10 cellular contexts compared by ENCODE assay signal in genomic region chr9:128770286-128770685, GRCh38. TPM values are rescaled to one million over a fixed set of nuclear protein-coding genes. Genes with fewer than 3 reads are reported as not detected.
DNase-seq lines count a peak whose midpoint lies in the region; ATAC-seq, FAIRE-seq and TF ChIP-seq lines count a peak whose summit lies in the region.
"Had no signal": no experiment of that assay in that cellular context is flagged by ENCODE, and none has a peak within 500 bp of the region (broad histone marks: within the 10 kb centered on the region; RNA-seq: fewer than 3 reads in every experiment).

No MANE protein-coding gene starts in this region.

- no peak for TF ChIP-seq EP300 in A549 (IDR thresholded peaks at IDR 0.05)

- POLR2A ChIA-PET in A549 (lab: Yijun Ruan, JAX): interaction anchor here (0.6 kb wide), 1 partner anchor 1776 kb away, joined by 4 read pairs; no protein-coding TSS in a partner anchor

- H3K27ac Mint-ChIP-seq in HFFc6 (peak overlapping the region; percentile 92), brain (peak overlapping the region; percentile 94 to 98 (median 97))

- CTCF ChIA-PET in A549 (lab: Yijun Ruan, JAX): interaction anchor here (1.4 kb wide), 1 partner anchor 36 kb away, joined by 6 read pairs; no protein-coding TSS in a partner anchor

- H3K4me3 Mint-ChIP-seq in HFFc6 (peak overlapping the region; percentile 96), brain (peak overlapping the region; percentile 96 to 99 (median 97))

- ATAC-seq in A549 (no peak), HG03457 (IDR thresholded peaks at IDR 0.05; ENCODE audit: unreplicated experiment) (no peak)

- no peak for TF ChIP-seq POLR2A in A549 (IDR thresholded peaks at IDR 0.05; ENCODE audit: low read length)

- H3K27me3 Mint-ChIP-seq in HFFc6 (ENCODE audit: insufficient read depth): no peaks in the 10 kb centered on the region; the same call in none of the 2 replicates
- peaks cover 7% of the 10 kb centered on the region for H3K27me3 Mint-ChIP-seq in brain

- H3K36me3 Mint-ChIP-seq in HFFc6 (ENCODE audit: low read depth) (no peaks in the 10 kb centered on the region; the same call in 1 of the 2 replicates), brain (peaks cover 13% of the 10 kb centered on the region)

- no peak for DNase-seq in A549 (ENCODE audit: low read depth in 1 of 2, low spot score in 1 of 2)
- DNase-seq in HFFc6: no peak
- no peak for DNase-seq in NCI-H1048 (lab: John Stamatoyannopoulos, UW)
- no peak for DNase-seq in superior temporal gyrus (ENCODE audit: extremely low spot score)
- DNase-seq in DMS53 treated with DMSO at 0.1 percent for 48 hours (lab: John Stamatoyannopoulos, UW; ENCODE audit: unreplicated experiment): no peak
- DNase-seq: NCI-H2081 treated with DMSO at 0.1 percent for 48 hours had no signal

- WGBS in A549 (ENCODE audit: missing lambda C conversion rate): 93% methylated on average over 4 of the region's 4 CpGs

- H3K9ac ChIP-seq in mucosa of stomach (ENCODE audit: low read length): peak overlapping the region; percentile 98

- peaks cover 6% of the 10 kb centered on the region for H3K36me3 ChIP-seq in mucosa of stomach (ENCODE audit: control insufficient read depth, insufficient read depth, low read length)

- TF ChIP-seq CTCF in A549 (IDR thresholded peaks at IDR 0.05) (no peak), HFFc6 (IDR thresholded peaks at IDR 0.05) (no peak), brain (conservative IDR thresholded peaks at IDR 0.05) (no peak)

- peaks cover 12% of the 10 kb centered on the region; the same call in 2 of the 3 replicates for H3K4me1 ChIP-seq in A549
- peaks cover 14% of the 10 kb centered on the region for H3K4me1 ChIP-seq in mucosa of stomach (ENCODE audit: control insufficient read depth, insufficient read depth, low read length)

- H3K27me3 ChIP-seq in mucosa of stomach (ENCODE audit: control insufficient read depth, insufficient read depth, low read length): no peaks in the 10 kb centered on the region

- H3K27ac ChIP-seq in A549: no peak overlapping the region

- no peak for FAIRE-seq in A549 (lab: Jason Lieb, UNC)
- FAIRE-seq: TTC549 had no signal

- no peaks in the 10 kb centered on the region for H3K9me3 Mint-ChIP-seq in HFFc6
- H3K9me3 Mint-ChIP-seq in brain: peaks cover 0 to 6% (median 4%) of the 10 kb centered on the region in 5 experiments

- no peak for TF ChIP-seq RAD21 in A549 (conservative IDR thresholded peaks at IDR 0.05 in 1 of 2, IDR thresholded peaks at IDR 0.05 in 1 of 2)

- no peaks in the 10 kb centered on the region for H3K9me3 ChIP-seq in A549
- H3K9me3 ChIP-seq in mucosa of stomach (ENCODE audit: control insufficient read depth, low read length): no peaks in the 10 kb centered on the region

- H3K4me1 Mint-ChIP-seq in HFFc6 (ENCODE audit: low read depth) (peaks cover 15% of the 10 kb centered on the region), brain (peaks cover 44% of the 10 kb centered on the region)

- H3K4me3 ChIP-seq in A549 (no peak overlapping the region), mucosa of stomach (ENCODE audit: low read length) (no peak overlapping the region)

- peak overlapping the region; percentile 85; the same call in 2 of the 3 replicates for H3K4me2 ChIP-seq in A549

TF ChIP-seq in A549, 52 proteins besides CTCF, POLR2A, EP300 and RAD21:
- TF ChIP-seq CHD2 (IDR thresholded peaks at IDR 0.05; ENCODE audit: low read length, partially characterized antibody): no peak
- no peak for TF ChIP-seq RNF2 (IDR thresholded peaks at IDR 0.05; ENCODE audit: borderline replicate concordance, low read depth)
- no peak for TF ChIP-seq FOXS1 (CRISPR knock-in tag; IDR thresholded peaks at IDR 0.05)
- TF ChIP-seq PBX3 (IDR thresholded peaks at IDR 0.05): no peak
- no peak for TF ChIP-seq HOXB13 (CRISPR knock-in tag; IDR thresholded peaks at IDR 0.05; ENCODE audit: low read depth)
- TF ChIP-seq MAFK (IDR thresholded peaks at IDR 0.05; ENCODE audit: partially characterized antibody): no peak
- TF ChIP-seq JUN (IDR thresholded peaks at IDR 0.05): no peak
- TF ChIP-seq NPAS2 (CRISPR knock-in tag; IDR thresholded peaks at IDR 0.05; ENCODE audit: borderline replicate concordance): no peak
- no peak for TF ChIP-seq ZSCAN20 (CRISPR knock-in tag; IDR thresholded peaks at IDR 0.05)
- no peak for TF ChIP-seq POLR2AphosphoS2 (conservative IDR thresholded peaks at IDR 0.05; ENCODE audit: low read length)
- TF ChIP-seq ELK1 (IDR thresholded peaks at IDR 0.05; ENCODE audit: low read depth, low read length): no peak
- no peak for TF ChIP-seq ATOH8 (CRISPR knock-in tag; IDR thresholded peaks at IDR 0.05; ENCODE audit: low read depth)

RNA-seq across cellular contexts. Expression of gene ZER1, which starts 1.4 kb away (rescaled TPM):
- 13.4 and 16.2 TPM in 2 replicates for polyA plus RNA-seq in A549 (2011; rRNA removed)
- 18.2 and 22.4 TPM in 2 replicates for polyA plus RNA-seq in A549 (2012; cell fraction: cytosol; rRNA removed)
- polyA plus RNA-seq in A549 (2012; cell fraction: nucleus; rRNA removed): 30.8 and 33.2 TPM in 2 replicates
- 8.1 to 10.8 TPM (median 9.1 TPM) in 3 replicates for polyA plus RNA-seq in A549 (2017; fragmentation: RNase III; extraction: RNeasy Plus Mini Kit Qiagen cat#74134 plus additional on column Dnase treatment)
- 29.1 and 43.1 TPM in 2 replicates for polyA minus RNA-seq in A549 (2011; rRNA and poly(A)+ RNA removed)
- total RNA-seq in HFFc6 (2021; fragmentation: NEBNext Ultra II Directional; extraction: Animal tissue kit (Norgen Biotek cat#: 25700)): 10 to 100 TPM; 32.5 to 47.6 (median 37.8) TPM
- polyA plus RNA-seq in brain (ENCODE audit: insufficient read depth, low read depth, low replicate concordance): 96.5 TPM

RNA-seq across cellular contexts. Expression of gene TBC1D13, which starts 16.8 kb away (rescaled TPM):
- polyA plus RNA-seq in A549 (2011; rRNA removed) (17.6 and 20.6 TPM in 2 replicates), A549 (2017; fragmentation: RNase III; extraction: RNeasy Plus Mini Kit Qiagen cat#74134 plus additional on column Dnase treatment) (12.4 to 14.0 TPM (median 13.9 TPM) in 3 replicates), brain (ENCODE audit: insufficient read depth, low read depth, low replicate concordance) (37.2 TPM)
- polyA plus RNA-seq in A549 (2012; cell fraction: cytosol; rRNA removed): 18.6 and 23.3 TPM in 2 replicates
- 28.8 and 30.5 TPM in 2 replicates for polyA plus RNA-seq in A549 (2012; cell fraction: nucleus; rRNA removed)
- polyA minus RNA-seq in A549 (2011; rRNA and poly(A)+ RNA removed): 16.5 and 22.4 TPM in 2 replicates
- 10 to 100 TPM; 28.0 to 34.7 (median 30.3) TPM for total RNA-seq in HFFc6 (2021; fragmentation: NEBNext Ultra II Directional; extraction: Animal tissue kit (Norgen Biotek cat#: 25700))

RNA-seq across cellular contexts. Expression of gene ZDHHC12, which starts 46.4 kb away (rescaled TPM):
- 37.6 and 55.5 TPM in 2 replicates for polyA plus RNA-seq in A549 (2011; rRNA removed)
- 133 and 189 TPM in 2 replicates for polyA plus RNA-seq in A549 (2012; cell fraction: cytosol; rRNA removed)
- 101 and 188 TPM in 2 replicates for polyA plus RNA-seq in A549 (2012; cell fraction: nucleus; rRNA removed)
- 66.2 to 77.5 TPM (median 75.7 TPM) in 3 replicates for polyA plus RNA-seq in A549 (2017; fragmentation: RNase III; extraction: RNeasy Plus Mini Kit Qiagen cat#74134 plus additional on column Dnase treatment)
- 11.5 and 16.4 TPM in 2 replicates for polyA minus RNA-seq in A549 (2011; rRNA and poly(A)+ RNA removed)
- total RNA-seq in HFFc6 (2021; fragmentation: NEBNext Ultra II Directional; extraction: Animal tissue kit (Norgen Biotek cat#: 25700)): 10 to 100 TPM; 48.1 to 54.6 (median 53.1) TPM
- 53.2 TPM for polyA plus RNA-seq in brain (ENCODE audit: insufficient read depth, low read depth, low replicate concordance)

RNA-seq across cellular contexts. Expression of gene ENDOG, which starts 48.0 kb away (rescaled TPM):
- polyA plus RNA-seq in A549 (2011; rRNA removed) (12.6 and 12.8 TPM in 2 replicates), A549 (2017; fragmentation: RNase III; extraction: RNeasy Plus Mini Kit Qiagen cat#74134 plus additional on column Dnase treatment) (17.1 to 18.6 TPM (median 17.3 TPM) in 3 replicates), brain (ENCODE audit: insufficient read depth, low read depth, low replicate concordance) (53.4 TPM)
- polyA plus RNA-seq in A549 (2012; cell fraction: cytosol; rRNA removed): 51.3 and 62.3 TPM in 2 replicates
- 36.4 and 61.3 TPM in 2 replicates for polyA plus RNA-seq in A549 (2012; cell fraction: nucleus; rRNA removed)
- polyA minus RNA-seq in A549 (2011; rRNA and poly(A)+ RNA removed): 15.2 and 15.4 TPM in 2 replicates
- 10 to 100 TPM; 16.0 to 23.7 (median 17.0) TPM for total RNA-seq in HFFc6 (2021; fragmentation: NEBNext Ultra II Directional; extraction: Animal tissue kit (Norgen Biotek cat#: 25700))

RNA-seq across cellular contexts. Expression of gene SPOUT1, which starts 59.3 kb away (rescaled TPM):
- polyA plus RNA-seq in A549 (2011; rRNA removed): 24.3 and 25.8 TPM in 2 replicates
- 48.7 and 53.3 TPM in 2 replicates for polyA plus RNA-seq in A549 (2012; cell fraction: cytosol; rRNA removed)
- polyA plus RNA-seq in A549 (2012; cell fraction: nucleus; rRNA removed): 139 and 144 TPM in 2 replicates
- polyA plus RNA-seq in A549 (2017; fragmentation: RNase III; extraction: RNeasy Plus Mini Kit Qiagen cat#74134 plus additional on column Dnase treatment): 19.1 to 28.5 TPM (median 26.9 TPM) in 3 replicates
- 30.7 and 52.8 TPM in 2 replicates for polyA minus RNA-seq in A549 (2011; rRNA and poly(A)+ RNA removed)
- total RNA-seq in HFFc6 (2021; fragmentation: NEBNext Ultra II Directional; extraction: Animal tissue kit (Norgen Biotek cat#: 25700)): 10 to 100 TPM; 33.2 to 46.8 (median 38.2) TPM
- polyA plus RNA-seq in brain (ENCODE audit: insufficient read depth, low read depth, low replicate concordance): 47.5 TPM
